26 cellular contexts compared by ENCODE assay signal in genomic region chr12:77992760-77993159, GRCh38.
DNase-seq lines count a peak whose midpoint lies in the region; ATAC-seq and FAIRE-seq lines count a peak whose summit lies in the region.
"Had no signal": no experiment of that assay in that cellular context is flagged by ENCODE, and none has a peak within 500 bp of the region (broad histone marks: within the 10 kb centered on the region; RNA-seq: fewer than 3 reads in every experiment).

No MANE protein-coding gene starts in this region.

- ATAC-seq in naive thymus-derived CD4-positive, alpha-beta T cell, result no peak
- no peak for ATAC-seq in Right ventricle myocardium superior (ENCODE audit: poor library complexity)
- ATAC-seq in aorta (ENCODE audit: low FRiP score), result no peak
- ATAC-seq: Panc1 had no signal

- no peak for FAIRE-seq in frontal cortex (lab: Jason Lieb, UNC)
- FAIRE-seq: GM12891 had no signal

- H3K27me3 ChIP-seq in layer of hippocampus (ENCODE audit: control insufficient read depth, insufficient read depth, low read length), result no peaks in the 10 kb centered on the region
- H3K27me3 ChIP-seq in naive thymus-derived CD4-positive, alpha-beta T cell (ENCODE audit: control insufficient read depth in 2 of 2, insufficient read depth in 2 of 2, low read length in 2 of 2), result no peaks in the 10 kb centered on the region
- H3K27me3 ChIP-seq in aorta (ENCODE audit: control insufficient read depth in 1 of 2, insufficient read depth in 2 of 2, low read length in 1 of 2), result no peaks in the 10 kb centered on the region
- H3K27me3 ChIP-seq: SJCRH30 had no signal

- H3K4me3 Mint-ChIP-seq in naive thymus-derived CD4-positive, alpha-beta T cell, result no peak overlapping the region
- H3K4me3 Mint-ChIP-seq: CD4-positive, alpha-beta T cell had no signal

- POLR2A ChIA-PET in naive thymus-derived CD4-positive, alpha-beta T cell (lab: Charles Lee), result no interaction called here

- H3K4me1 Mint-ChIP-seq in naive thymus-derived CD4-positive, alpha-beta T cell, result no peaks in the 10 kb centered on the region

- CTCF ChIA-PET in naive thymus-derived CD4-positive, alpha-beta T cell (lab: Charles Lee), result no interaction called here

- H3K27ac ChIP-seq in layer of hippocampus (ENCODE audit: low read depth, low read length), result peak overlapping the region; percentile 32
- no peak overlapping the region for H3K27ac ChIP-seq in naive thymus-derived CD4-positive, alpha-beta T cell (ENCODE audit: low read depth, low read length)
- H3K27ac ChIP-seq in aorta (ENCODE audit: low read depth in 1 of 2, low read length in 2 of 2), result no peak overlapping the region
- H3K27ac ChIP-seq: GM23248, HL-60, SJCRH30 had no signal

- H3K9me3 ChIP-seq in naive thymus-derived CD4-positive, alpha-beta T cell (ENCODE audit: control insufficient read depth in 2 of 3, low read length in 3 of 3), result no peaks in the 10 kb centered on the region
- no peaks in the 10 kb centered on the region for H3K9me3 ChIP-seq in aorta (ENCODE audit: control insufficient read depth, low read length)
- H3K9me3 ChIP-seq: Caco-2, HAP-1, SJCRH30 had no signal

- H3K27ac Mint-ChIP-seq in naive thymus-derived CD4-positive, alpha-beta T cell, result no peak overlapping the region
- H3K27ac Mint-ChIP-seq: CD4-positive, alpha-beta T cell had no signal

- no peak overlapping the region for H3K4me3 ChIP-seq in naive thymus-derived CD4-positive, alpha-beta T cell (ENCODE audit: low read length)
- no peak overlapping the region for H3K4me3 ChIP-seq in aorta (ENCODE audit: low read length in 2 of 2)
- H3K4me3 ChIP-seq: GM23248, HAP-1, SJCRH30 had no signal

- no peaks in the 10 kb centered on the region for H3K36me3 ChIP-seq in naive thymus-derived CD4-positive, alpha-beta T cell (ENCODE audit: control insufficient read depth in 2 of 3, insufficient read depth in 3 of 3, low read length in 3 of 3)
- H3K36me3 ChIP-seq in aorta (ENCODE audit: control insufficient read depth in 1 of 2, insufficient read depth in 2 of 2, low read length in 1 of 2), result no peaks in the 10 kb centered on the region
- H3K36me3 ChIP-seq: HAP-1, SJCRH30 had no signal

- no peaks in the 10 kb centered on the region for H3K27me3 Mint-ChIP-seq in naive thymus-derived CD4-positive, alpha-beta T cell
- H3K27me3 Mint-ChIP-seq: CD4-positive, alpha-beta T cell had no signal

- DNase-seq in SK-MEL-5 (ENCODE audit: low read depth, low spot score) (peak; percentile 87), pons (ENCODE audit: low spot score) (peak; percentile 75), frontal cortex (ENCODE audit: low spot score in 2 of 2) (no peak), Right ventricle myocardium superior (no peak), aorta (no peak)
- DNase-seq in naive thymus-derived CD4-positive, alpha-beta T cell, result no peak
- DNase-seq: Caco-2; CD4-positive, alpha-beta T cell; DMS153; GM23248; KBM-7; MM.1S; NCI-H1092; NCI-H1436; NCI-H187 treated with DMSO at 0.1 percent for 48 hours; NCI-H2107; NCI-H226; NCI-H510A treated with DMSO at 0.1 percent for 48 hours; NCI-H774; NK-92 treated with Interleukin-12 subunit alpha and Interleukin-12 subunit beta, amount 100 ng/mL, for 24 hours; SJCRH30 had no signal

- in situ Hi-C loops in SK-MEL-5 (cut with HindIII; ENCODE audit: low pct_unique_long_range_greater_than_20kb, low sequenced_read_pairs), result no loop called here

- no peaks in the 10 kb centered on the region for H3K4me1 ChIP-seq in naive thymus-derived CD4-positive, alpha-beta T cell (ENCODE audit: control insufficient read depth in 2 of 2, insufficient read depth in 2 of 2, low read length in 2 of 2)
- H3K4me1 ChIP-seq in aorta (ENCODE audit: control insufficient read depth in 1 of 2, insufficient read depth in 2 of 2, low read length in 2 of 2), result no peaks in the 10 kb centered on the region
- H3K4me1 ChIP-seq: Caco-2, SJCRH30 had no signal

- 64 to 74% methylated on average over 1 of the region's 1 CpG for WGBS in aorta, 2 donors

- intact Hi-C loops in naive thymus-derived CD4-positive, alpha-beta T cell (cut with micrococcal nuclease), result no loop called here
- intact Hi-C loops in Right ventricle myocardium superior (cut with DNase I) (no loop called here), aorta (cut with DNase I) (no loop called here)

- no peaks in the 10 kb centered on the region for H3K36me3 Mint-ChIP-seq in naive thymus-derived CD4-positive, alpha-beta T cell

- peaks cover 0 to 15% (median 2%) of the 10 kb centered on the region in 11 donors for H3K9me3 Mint-ChIP-seq in naive thymus-derived CD4-positive, alpha-beta T cell

Comparison
In these comparisons a context has a peak if more than half of its experiments do, and no peak if none do; other contexts are left out.
1. DNase-seq: peak in SK-MEL-5 (single experiment) and pons (single experiment); none in naive thymus-derived CD4-positive, alpha-beta T cell (0 of 9), frontal cortex (0 of 2), Right ventricle myocardium superior (single experiment) and aorta (0 of 2).